1 cellular context compared by ENCODE assay signal in genomic region chr7:99579956-99580777, GRCh38.
A peak's percentile ranks its signal among the peaks of the same experiment; 100 is the strongest.
TF ChIP-seq lines count a peak whose summit lies in the region.

No MANE protein-coding gene starts in this region.

TF ChIP-seq in HepG2, 621 proteins besides CTCF, POLR2A, EP300 and RAD21 (continued from another document):
- TF ChIP-seq ARID4A (CRISPR knock-in tag; IDR thresholded peaks at IDR 0.05; ENCODE audit: borderline replicate concordance) (peak; percentile 25; the same call in 1 of the 2 replicates), ZFX (CRISPR knock-in tag; IDR thresholded peaks at IDR 0.05; ENCODE audit: low read depth) (peak; percentile 34), SALL2 (CRISPR knock-in tag; IDR thresholded peaks at IDR 0.05) (no peak), ZNF574 (CRISPR knock-in tag; IDR thresholded peaks at IDR 0.05) (peak; percentile 60; the same call in 1 of the 2 replicates), THAP7 (CRISPR knock-in tag; IDR thresholded peaks at IDR 0.05) (0 out of 2 replicates have a peak, but pooled peaks have one; percentile 35), ZBTB49 (CRISPR knock-in tag; IDR thresholded peaks at IDR 0.05; ENCODE audit: borderline replicate concordance) (no peak), AGO1 (IDR thresholded peaks at IDR 0.05; ENCODE audit: low read depth, low read length, poor library complexity, severe bottlenecking) (peak; percentile 77), GPBP1L1 (CRISPR knock-in tag; IDR thresholded peaks at IDR 0.05) (no peak), TCF7 (IDR thresholded peaks at IDR 0.05; ENCODE audit: low read depth) (no peak), ZNF503 (CRISPR knock-in tag; IDR thresholded peaks at IDR 0.05) (no peak), ZBTB38 (CRISPR knock-in tag; IDR thresholded peaks at IDR 0.05) (peak; percentile 48; the same call in 1 of the 2 replicates), ZNF639 (CRISPR knock-in tag; conservative IDR thresholded peaks at IDR 0.05) (no peak), STAG1 (CRISPR knock-in tag; IDR thresholded peaks at IDR 0.05) (peak; percentile 61), POGK (CRISPR knock-in tag; conservative IDR thresholded peaks at IDR 0.05) (0 out of 2 replicates have a peak, but pooled peaks have one; percentile 27), ZNF367 (CRISPR knock-in tag; IDR thresholded peaks at IDR 0.05; ENCODE audit: borderline replicate concordance) (no peak), IRF9 (CRISPR knock-in tag; IDR thresholded peaks at IDR 0.05; ENCODE audit: borderline replicate concordance) (no peak), ZBTB7B (CRISPR knock-in tag; IDR thresholded peaks at IDR 0.05) (0 out of 2 replicates have a peak, but pooled peaks have one; percentile 77), MYC (CRISPR knock-in tag; IDR thresholded peaks at IDR 0.05; ENCODE audit: borderline replicate concordance) (peak; percentile 76), XRCC5 (optimal IDR thresholded peaks at IDR 0.05; ENCODE audit: low read length) (peak; percentile 19), RBFOX2 (IDR thresholded peaks at IDR 0.05; ENCODE audit: low read depth, low read length) (0 out of 2 replicates have a peak, but pooled peaks have one; percentile 24), YEATS4 (CRISPR knock-in tag; IDR thresholded peaks at IDR 0.05; ENCODE audit: borderline replicate concordance) (0 out of 2 replicates have a peak, but pooled peaks have one; percentile 40), ZNF644 (CRISPR knock-in tag; IDR thresholded peaks at IDR 0.05; ENCODE audit: low read depth) (no peak), AGO2 (optimal IDR thresholded peaks at IDR 0.05; ENCODE audit: low read depth, low read length) (peak; percentile 66), ZNF263 (CRISPR knock-in tag; IDR thresholded peaks at IDR 0.05) (peak; percentile 69), ZNF878 (CRISPR knock-in tag; IDR thresholded peaks at IDR 0.05) (no peak), ZHX1 (CRISPR knock-in tag; IDR thresholded peaks at IDR 0.05; ENCODE audit: low read depth) (peak; percentile 41; the same call in 1 of the 2 replicates), GATAD2A (CRISPR knock-in tag; IDR thresholded peaks at IDR 0.05) (no peak)
TF ChIP-seq in HepG2: peak in this region for 35.
